Comparison of ENCODE assay signal across 28 cellular contexts in genomic region chr2:10402652-10403215, GRCh38. TPM values are rescaled to one million over a fixed set of nuclear protein-coding genes. Genes with fewer than 3 reads are reported as not detected.
DNase-seq lines count a peak whose midpoint lies in the region; ATAC-seq and TF ChIP-seq lines count a peak whose summit lies in the region.
"Had no signal": no experiment of that assay in that cellular context is flagged by ENCODE, and none has a peak within 500 bp of the region (broad histone marks: within the 10 kb centered on the region; RNA-seq: fewer than 3 reads in every experiment).

No MANE protein-coding gene starts in this region.

- DNase-seq in CD14-positive monocyte (ENCODE audit: low spot score): no peak
- DNase-seq in HFFc6: no peak
- no peak for DNase-seq in foreskin keratinocyte
- no peak for DNase-seq in activated T-cell treated with anti-CD3 and anti-CD28 coated beads for 4 hours
- DNase-seq in central memory CD4-positive, alpha-beta T cell: no peak
- no peak for DNase-seq in iPS-NIHi7 (ENCODE audit: extremely low spot score)
- DNase-seq: activated CD4-positive, alpha-beta T cell treated with anti-CD3 and anti-CD28 coated beads, Interleukin-2, amount 50 U/mL, for 4 hours; activated CD8-positive, alpha-beta memory T cell treated with anti-CD3 and anti-CD28 coated beads, Interleukin-2, amount 50 U/mL, for 48 hours; activated effector memory CD4-positive, alpha-beta T cell treated with Interleukin-2 at 50 U/mL for 16 hours; activated naive CD8-positive, alpha-beta T cell treated with anti-CD3 and anti-CD28 coated beads for 36 hours; Caco-2; DMS79 treated with DMSO at 0.1 percent for 48 hours; dorsolateral prefrontal cortex; H9; Kasumi-1; left cardiac atrium; NCI-H1048; NCI-H1694 treated with DMSO at 0.1 percent for 48 hours; NCI-H2171 treated with DMSO at 0.1 percent for 48 hours; NCI-H526 treated with DMSO at 0.1 percent for 48 hours; tibial artery had no signal

- H3K36me3 Mint-ChIP-seq in CD14-positive monocyte (peaks cover 35 to 50% of the 10 kb centered on the region in 2 donors), HFFc6 (ENCODE audit: low read depth) (peaks cover 11% of the 10 kb centered on the region)
- H3K36me3 Mint-ChIP-seq: natural killer cell treated with Interleukin-12 subunit alpha and Interleukin-12 subunit beta and Interleukin-15 and Interleukin-18, amount 100 ng/mL, for 72 hours had no signal

- no peak for TF ChIP-seq CTCF in CD14-positive monocyte (IDR thresholded peaks at IDR 0.05)
- TF ChIP-seq CTCF in HFFc6 (IDR thresholded peaks at IDR 0.05): no peak
- TF ChIP-seq CTCF in foreskin keratinocyte (conservative IDR thresholded peaks at IDR 0.05): no peak

- H3K9me3 Mint-ChIP-seq in CD14-positive monocyte: peaks cover 0 to 1% (median 0%) of the 10 kb centered on the region in 7 donors
- no peaks in the 10 kb centered on the region for H3K9me3 Mint-ChIP-seq in HFFc6
- H3K9me3 Mint-ChIP-seq: natural killer cell treated with Interleukin-12 subunit alpha and Interleukin-12 subunit beta and Interleukin-15 and Interleukin-18, amount 100 ng/mL, for 72 hours; stimulated activated naive CD8-positive, alpha-beta T cell treated with anti-CD3 and anti-CD28 coated beads, Interleukin-15, Interleukin-2, amounts not matched to agents 100 ng/mL and 50 ng/mL, for 24 hours had no signal

- H3K4me1 ChIP-seq in foreskin keratinocyte (peaks cover 30% of the 10 kb centered on the region), rectal smooth muscle tissue (ENCODE audit: control insufficient read depth, insufficient read depth, low read length) (peaks cover 17% of the 10 kb centered on the region)

- intact Hi-C loops in CD14-positive monocyte (cut with micrococcal nuclease): no loop called here

- ATAC-seq in foreskin keratinocyte: no peak
- ATAC-seq in GM21447 (IDR thresholded peaks at IDR 0.05; ENCODE audit: unreplicated experiment): no peak
- ATAC-seq: left cardiac atrium; natural killer cell treated with Interleukin-12 subunit alpha and Interleukin-12 subunit beta and Interleukin-15 and Interleukin-18, amount 100 ng/mL, for 72 hours; right cardiac atrium had no signal

- H3K27ac ChIP-seq in foreskin keratinocyte: peak overlapping the region; percentile 59
- peak overlapping the region; percentile 33 for H3K27ac ChIP-seq in rectal smooth muscle tissue (ENCODE audit: low read depth, low read length)
- H3K27ac ChIP-seq: ascending aorta, parathyroid adenoma, tibial artery had no signal

- H3K27me3 ChIP-seq in foreskin keratinocyte: no peaks in the 10 kb centered on the region
- no peaks in the 10 kb centered on the region for H3K27me3 ChIP-seq in rectal smooth muscle tissue (ENCODE audit: control insufficient read depth, insufficient read depth, low read length)
- H3K27me3 ChIP-seq: ascending aorta, dorsolateral prefrontal cortex, tibial artery had no signal

- H3K27ac Mint-ChIP-seq in CD14-positive monocyte (peak overlapping the region in 4 of 7 donors; percentile 10 to 96 (median 54)), HFFc6 (peak overlapping the region; percentile 80)
- H3K27ac Mint-ChIP-seq: activated naive CD8-positive, alpha-beta T cell treated with anti-CD3 and anti-CD28 coated beads for 36 hours; H9; stimulated activated naive CD8-positive, alpha-beta T cell treated with anti-CD3 and anti-CD28 coated beads, Interleukin-15, Interleukin-2, amounts not matched to agents 100 ng/mL and 50 ng/mL, for 24 hours had no signal

- H3K4me1 Mint-ChIP-seq in CD14-positive monocyte (peaks cover 74% of the 10 kb centered on the region), HFFc6 (ENCODE audit: low read depth) (peaks cover 65% of the 10 kb centered on the region)

- H3K9ac ChIP-seq in rectal smooth muscle tissue (ENCODE audit: low read length): no peak overlapping the region
- H3K9ac ChIP-seq: parathyroid adenoma had no signal

- H3K4me3 ChIP-seq in rectal smooth muscle tissue (ENCODE audit: low read length): no peak overlapping the region
- H3K4me3 ChIP-seq: ascending aorta, dorsolateral prefrontal cortex, tibial artery had no signal

- H3K4me3 Mint-ChIP-seq in CD14-positive monocyte: no peak overlapping the region
- H3K4me3 Mint-ChIP-seq in HFFc6: peak overlapping the region; percentile 22; the same call in 1 of the 2 replicates
- H3K4me3 Mint-ChIP-seq: activated naive CD8-positive, alpha-beta T cell treated with anti-CD3 and anti-CD28 coated beads for 36 hours; H9; natural killer cell treated with Interleukin-12 subunit alpha and Interleukin-12 subunit beta and Interleukin-15 and Interleukin-18, amount 100 ng/mL, for 72 hours; stimulated activated naive CD8-positive, alpha-beta T cell treated with anti-CD3 and anti-CD28 coated beads, Interleukin-15, Interleukin-2, amounts not matched to agents 100 ng/mL and 50 ng/mL, for 24 hours had no signal

- no peaks in the 10 kb centered on the region for H3K36me3 ChIP-seq in rectal smooth muscle tissue (ENCODE audit: control insufficient read depth, insufficient read depth, low read length)
- H3K36me3 ChIP-seq: ascending aorta, tibial artery had no signal

- H3K27me3 Mint-ChIP-seq in CD14-positive monocyte (ENCODE audit: low read depth in 3 of 3) (peaks cover 0 to 1% (median under 1%) of the 10 kb centered on the region in 3 donors), HFFc6 (ENCODE audit: insufficient read depth) (peaks cover 3% of the 10 kb centered on the region; the same call in 1 of the 2 replicates)
- H3K27me3 Mint-ChIP-seq: activated naive CD8-positive, alpha-beta T cell treated with anti-CD3 and anti-CD28 coated beads for 36 hours; natural killer cell treated with Interleukin-12 subunit alpha and Interleukin-12 subunit beta and Interleukin-15 and Interleukin-18, amount 100 ng/mL, for 72 hours; stimulated activated naive CD8-positive, alpha-beta T cell treated with anti-CD3 and anti-CD28 coated beads, Interleukin-15, Interleukin-2, amounts not matched to agents 100 ng/mL and 50 ng/mL, for 24 hours had no signal

RNA-seq across cellular contexts. Expression of gene ODC1, which starts 45.4 kb away (rescaled TPM):
- polyA plus RNA-seq in CD14-positive monocyte (10 to 100 TPM; 22.7 to 23.6 TPM), foreskin keratinocyte (171 and 184 TPM in 2 replicates)
- 100 to 1,000 TPM; 116 to 155 (median 143) TPM for total RNA-seq in HFFc6 (2021; fragmentation: NEBNext Ultra II Directional; extraction: Animal tissue kit (Norgen Biotek cat#: 25700))
- total RNA-seq in foreskin keratinocyte: 207 and 211 TPM in 2 replicates
